1 cellular context compared by ENCODE assay signal in genomic region chr17:75707096-75707720, GRCh38.
A peak's percentile ranks its signal among the peaks of the same experiment; 100 is the strongest.
TF ChIP-seq lines count a peak whose summit lies in the region.

No MANE protein-coding gene starts in this region.

TF ChIP-seq in SK-N-SH, 30 proteins besides CTCF, POLR2A, EP300 and RAD21 (continued from another document):
- 0 out of 2 replicates have a peak, but pooled peaks have one; percentile 20 for TF ChIP-seq TEAD4 (IDR thresholded peaks at IDR 0.05; ENCODE audit: borderline replicate concordance, insufficient read depth)
- no peak for TF ChIP-seq GABPA (IDR thresholded peaks at IDR 0.05; ENCODE audit: low read depth)
- no peak for TF ChIP-seq NRF1 (IDR thresholded peaks at IDR 0.05; ENCODE audit: low read depth, low read length)
- no peak for TF ChIP-seq MXI1 (IDR thresholded peaks at IDR 0.05; ENCODE audit: low read depth, low read length)
- TF ChIP-seq SMC3 (IDR thresholded peaks at IDR 0.05; ENCODE audit: low read depth, low read length): no peak
- TF ChIP-seq FOSL2 (IDR thresholded peaks at IDR 0.05; ENCODE audit: borderline replicate concordance, low read depth): peak; percentile 82
- no peak for TF ChIP-seq FOXJ3 (CRISPR knock-in tag; IDR thresholded peaks at IDR 0.05)
- TF ChIP-seq NFIC (IDR thresholded peaks at IDR 0.05; ENCODE audit: borderline replicate concordance): peak; percentile 73
- TF ChIP-seq POLR2AphosphoS5 (IDR thresholded peaks at IDR 0.05; ENCODE audit: low read depth, low read length): no peak; the same call in 1 of the 2 replicates
- no peak for TF ChIP-seq RFX5 (IDR thresholded peaks at IDR 0.05; ENCODE audit: low read length)
- TF ChIP-seq, protein P1, sequence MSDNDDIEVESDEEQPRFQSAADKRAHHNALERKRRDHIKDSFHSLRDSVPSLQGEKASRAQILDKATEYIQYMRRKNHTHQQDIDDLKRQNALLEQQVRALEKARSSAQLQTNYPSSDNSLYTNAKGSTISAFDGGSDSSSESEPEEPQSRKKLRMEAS (IDR thresholded peaks at IDR 0.05; ENCODE audit: low read depth): peak; percentile 41; the same call in 1 of the 2 replicates
- peak; percentile 70 for TF ChIP-seq JUND (IDR thresholded peaks at IDR 0.05)
- TF ChIP-seq GATA2 (CRISPR knock-in tag; IDR thresholded peaks at IDR 0.05): no peak
- 0 out of 2 replicates have a peak, but pooled peaks have one; percentile 15 for TF ChIP-seq REST (IDR thresholded peaks at IDR 0.05; ENCODE audit: low read depth, low read length)
